Comparison of ENCODE assay signal across 8 cellular contexts in the genomic region with DNA sequence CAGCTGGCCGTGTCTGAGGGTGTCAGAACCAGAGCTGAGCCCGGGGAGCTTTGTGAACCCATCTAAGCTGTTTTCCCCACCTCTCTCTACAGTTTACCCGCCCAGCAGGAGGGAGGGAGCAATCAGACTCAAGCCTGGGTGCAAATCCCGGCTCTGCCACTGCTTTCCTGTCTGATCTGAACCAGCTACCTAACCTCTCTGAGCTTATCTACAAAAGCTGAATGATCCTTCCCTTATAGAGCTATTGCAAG. TPM values are rescaled to one million over a fixed set of nuclear protein-coding genes. Genes with fewer than 3 reads are reported as not detected.
DNase-seq lines count a peak whose midpoint lies in the region; ATAC-seq and TF ChIP-seq lines count a peak whose summit lies in the region.

No MANE protein-coding gene starts in this region.

- H2BK15ac ChIP-seq in neuronal stem cell (ENCODE audit: low read length): no peak overlapping the region

- no peak overlapping the region for H4K8ac ChIP-seq in neuronal stem cell (ENCODE audit: low read depth, low read length)

- H3K27ac ChIP-seq in RWPE2 (ENCODE audit: poor library complexity, severe bottlenecking) (peak overlapping the region; percentile 71), epithelial cell of prostate (peak overlapping the region; percentile 73), neuronal stem cell (replicated peaks; ENCODE audit: low read length) (no peak overlapping the region)

- peaks cover 2% of the 10 kb centered on the region; the same call in 1 of the 2 replicates for H3K36me3 ChIP-seq in H7 (replicated peaks; ENCODE audit: control insufficient read depth, insufficient read depth, low read length)
- peaks cover 12% of the 10 kb centered on the region for H3K36me3 ChIP-seq in RWPE2 (ENCODE audit: low read depth)
- peaks cover 0 to 13% of the 10 kb centered on the region in 2 donors for H3K36me3 ChIP-seq in neuronal stem cell (replicated peaks in 1 of 2; ENCODE audit: control insufficient read depth in 2 of 2, insufficient read depth in 2 of 2, low read length in 2 of 2)

- H2BK12ac ChIP-seq in neuronal stem cell (ENCODE audit: low read length): no peak overlapping the region

- DNase-seq in H7 (peak; percentile 49), RWPE2 (ENCODE audit: low spot score) (no peak), epithelial cell of prostate (ENCODE audit: low read depth, low spot score) (no peak), neuronal stem cell (ENCODE audit: low spot score) (no peak), posterior vena cava (ENCODE audit: low spot score) (no peak), activated gamma-delta T cell (lab: John Stamatoyannopoulos, UW) (no peak), mucosa of gallbladder (ENCODE audit: low spot score) (no peak), NCI-H1436 (lab: John Stamatoyannopoulos, UW) (no peak)

- ATAC-seq in RWPE2 (ENCODE audit: low read depth): peak; percentile 45

- H2AFZ ChIP-seq in neuronal stem cell (ENCODE audit: low read length): peak overlapping the region; percentile 95

- no peak overlapping the region for H2BK120ac ChIP-seq in neuronal stem cell (ENCODE audit: low read depth, low read length)

- H3K4me2 ChIP-seq in neuronal stem cell (ENCODE audit: insufficient read depth, low read length, poor library complexity, severe bottlenecking): peak overlapping the region; percentile 58

- WGBS in neuronal stem cell (ENCODE audit: extremely low coverage in 2 of 2, insufficient read length in 2 of 2, insufficient replicate concordance in 1 of 2), 2 donors: no CpG with 5 or more reads among the region's 4 CpGs

- no peak overlapping the region for H3K23ac ChIP-seq in neuronal stem cell (ENCODE audit: low read depth, low read length, poor library complexity)

- H3K9ac ChIP-seq in neuronal stem cell (ENCODE audit: low read depth, low read length, poor library complexity): no peak overlapping the region

- H4K91ac ChIP-seq in neuronal stem cell (ENCODE audit: low read depth, low read length, poor library complexity): no peak overlapping the region

- no peaks in the 10 kb centered on the region for H3K79me1 ChIP-seq in neuronal stem cell (ENCODE audit: low read depth, low read length)

- no peaks in the 10 kb centered on the region for H3K4me1 ChIP-seq in RWPE2 (ENCODE audit: insufficient read depth, poor library complexity, severe bottlenecking)
- H3K4me1 ChIP-seq in neuronal stem cell (ENCODE audit: control insufficient read depth in 2 of 2, insufficient read depth in 1 of 2, low read depth in 1 of 2, low read length in 2 of 2): peaks cover 10% of the 10 kb centered on the region in 2 donors

- no peak for TF ChIP-seq CTCF in RWPE2 (IDR thresholded peaks at IDR 0.05; ENCODE audit: poor library complexity, severe bottlenecking)

- H2BK5ac ChIP-seq in neuronal stem cell (ENCODE audit: low read length): no peak overlapping the region

- H3K14ac ChIP-seq in neuronal stem cell (ENCODE audit: low read length): no peak overlapping the region

- H3K4ac ChIP-seq in neuronal stem cell (ENCODE audit: low read length): no peak overlapping the region

- H3K27me3 ChIP-seq in H7 (ENCODE audit: control insufficient read depth, insufficient read depth, low read length) (no peaks in the 10 kb centered on the region), RWPE2 (ENCODE audit: insufficient read depth, poor library complexity, severe bottlenecking) (no peaks in the 10 kb centered on the region), neuronal stem cell (ENCODE audit: control insufficient read depth in 3 of 3, insufficient read depth in 3 of 3, low read depth in 1 of 3, low read length in 3 of 3) (no peaks in the 10 kb centered on the region)

- H3K9me3 ChIP-seq in RWPE2 (ENCODE audit: severe bottlenecking) (no peaks in the 10 kb centered on the region), neuronal stem cell (replicated peaks in 1 of 2; ENCODE audit: control insufficient read depth in 2 of 2, insufficient read depth in 1 of 2, low read depth in 1 of 2, low read length in 2 of 2) (peaks cover 0 to 13% of the 10 kb centered on the region in 2 donors)

- H3K4me3 ChIP-seq in H7 (ENCODE audit: insufficient read depth, low read depth, low read length) (peak overlapping the region; percentile 41), RWPE2 (ENCODE audit: severe bottlenecking) (peak overlapping the region; percentile 38), neuronal stem cell (ENCODE audit: low read length in 2 of 2) (peak overlapping the region in 1 of 2 donors; percentile 83)

- no peak overlapping the region for H2AK5ac ChIP-seq in neuronal stem cell (ENCODE audit: low read depth, low read length)

- H3K18ac ChIP-seq in neuronal stem cell (ENCODE audit: low read length): no peak overlapping the region

- intact Hi-C loops in posterior vena cava (cut with DNase I): no loop called here

RNA-seq across cellular contexts. Expression of a gene that starts 0.3 kb away (rescaled TPM):
- total RNA-seq in H7 (2014; rRNA removed; shearing (Covaris generic)): 14.9 and 18.0 TPM in 2 replicates
- 4.3 TPM for polyA plus RNA-seq in neuronal stem cell (2013, experiment 1 of 2)
- 4.7 TPM for polyA plus RNA-seq in neuronal stem cell (2013, experiment 2 of 2)
- total RNA-seq in posterior vena cava: 10 to 100 TPM; 50.5 to 54.4 TPM
- total RNA-seq in mucosa of gallbladder: 58.2 TPM

RNA-seq across cellular contexts. Expression of a gene that starts 13.9 kb away (rescaled TPM):
- not detected in 2 replicates for total RNA-seq in H7 (2014; rRNA removed; shearing (Covaris generic))
- 0.06 TPM for polyA plus RNA-seq in neuronal stem cell (2013, experiment 1 of 2)
- polyA plus RNA-seq in neuronal stem cell (2013, experiment 2 of 2): 0.03 TPM
- total RNA-seq in posterior vena cava: 10 to 100 TPM; 39.9 to 69.3 TPM
- total RNA-seq in mucosa of gallbladder: 145 TPM

RNA-seq across cellular contexts. Expression of a gene that starts 37.5 kb away (rescaled TPM):
- total RNA-seq in H7 (2014; rRNA removed; shearing (Covaris generic)): not detected in 2 replicates
- 0.06 TPM for polyA plus RNA-seq in neuronal stem cell (2013, experiment 1 of 2)
- 0.08 TPM for polyA plus RNA-seq in neuronal stem cell (2013, experiment 2 of 2)
- 1 to 10 TPM; 7.5 to 9.5 TPM for total RNA-seq in posterior vena cava
- total RNA-seq in mucosa of gallbladder: 3.4 TPM

Comparison
In these comparisons a context has a peak if more than half of its experiments do, and no peak if none do; other contexts are left out.
1. RNA of a gene that starts 13.9 kb away (total RNA-seq): 145 TPM in mucosa of gallbladder (single experiment) and 39.9 to 69.3 TPM in posterior vena cava; not detected in H7; every median in the first group is over 10 times any median in the second.